27 cellular contexts compared by ENCODE assay signal in genomic region chr16:88419790-88420189, GRCh38. TPM values are rescaled to one million over a fixed set of nuclear protein-coding genes. Genes with fewer than 3 reads are reported as not detected.
DNase-seq lines count a peak whose midpoint lies in the region; ATAC-seq, FAIRE-seq and TF ChIP-seq lines count a peak whose summit lies in the region.
"Had no signal": no experiment of that assay in that cellular context is flagged by ENCODE, and none has a peak within 500 bp of the region (broad histone marks: within the 10 kb centered on the region; RNA-seq: fewer than 3 reads in every experiment).

No MANE protein-coding gene starts in this region.

- FAIRE-seq in A549 (lab: Jason Lieb, UNC): no peak
- no peak for FAIRE-seq in frontal cortex (lab: Jason Lieb, UNC)
- FAIRE-seq: GM12878, GM19239 had no signal

- H2AFZ ChIP-seq in neural progenitor cell (replicated peaks): no peak overlapping the region

- H3K27ac ChIP-seq in A549: no peak overlapping the region; a peak in 1 of 6 replicates
- H3K27ac ChIP-seq in HEK293 (ENCODE audit: extremely low read depth, low read depth, low read length): no peak overlapping the region
- no peak overlapping the region for H3K27ac ChIP-seq in neural progenitor cell
- H3K27ac ChIP-seq: 22Rv1, BLaER1 had no signal

- TF ChIP-seq POLR2A in A549 (IDR thresholded peaks at IDR 0.05; ENCODE audit: low read length): no peak

- no peak for DNase-seq in activated naive CD4-positive, alpha-beta T cell (lab: John Stamatoyannopoulos, UW)
- no peak for DNase-seq in A549 (ENCODE audit: low read depth in 1 of 2, low spot score in 1 of 2)
- DNase-seq in neural progenitor cell (ENCODE audit: low spot score): no peak
- no peak for DNase-seq in T-helper 2 cell
- DNase-seq in NCI-H1092 (lab: John Stamatoyannopoulos, UW): no peak
- no peak for DNase-seq in frontal cortex (ENCODE audit: low spot score in 2 of 2)
- DNase-seq: ACHN; BE2C; C1 segment of cervical spinal cord; CD4-positive, CD25-positive, alpha-beta regulatory T cell; CD8-positive, alpha-beta memory T cell; COR-L47; DMS 273 treated with DMSO at 0.1 percent for 48 hours; DMS153; DMS53; DMS79; DND-41; EL; GDM1 had no signal

- 95% methylated on average over 10 of the region's 10 CpGs for WGBS in A549 (ENCODE audit: missing lambda C conversion rate)

- H3K9me3 Mint-ChIP-seq in activated naive CD4-positive, alpha-beta T cell treated with anti-CD3 and anti-CD28 coated beads, Interleukin-2, amount 50 U/mL, for 24 hours: no peaks in the 10 kb centered on the region
- H3K9me3 Mint-ChIP-seq in neural progenitor cell: no peaks in the 10 kb centered on the region
- H3K9me3 Mint-ChIP-seq: CD4-positive, alpha-beta memory T cell; CD8-positive, alpha-beta memory T cell had no signal

- H3K79me2 ChIP-seq in neural progenitor cell (ENCODE audit: low read depth): no peaks in the 10 kb centered on the region

- H3K4me1 ChIP-seq in A549: no peaks in the 10 kb centered on the region
- H3K4me1 ChIP-seq in HEK293 (ENCODE audit: control insufficient read depth, insufficient read depth, low read length): no peaks in the 10 kb centered on the region
- no peaks in the 10 kb centered on the region for H3K4me1 ChIP-seq in neural progenitor cell
- H3K4me1 ChIP-seq: BE2C had no signal

- H3K4me2 ChIP-seq in A549 (no peak overlapping the region), neural progenitor cell (no peak overlapping the region)
- H3K4me2 ChIP-seq: BLaER1 had no signal

- no peak for TF ChIP-seq CTCF in A549 (IDR thresholded peaks at IDR 0.05)
- TF ChIP-seq CTCF in HEK293 (tag by site-specific recombination; IDR thresholded peaks at IDR 0.05): no peak
- TF ChIP-seq CTCF in neural progenitor cell (IDR thresholded peaks at IDR 0.05): no peak

- no peaks in the 10 kb centered on the region for H4K20me1 ChIP-seq in neural progenitor cell (ENCODE audit: low read depth)

- ATAC-seq in A549: peak in 1 of 2 experiments; percentile 4; a peak in 3 of 6 replicates
- ATAC-seq: GM12878 had no signal

- TF ChIP-seq EP300 in A549 (IDR thresholded peaks at IDR 0.05): no peak

- H3K4me1 Mint-ChIP-seq in activated naive CD4-positive, alpha-beta T cell treated with anti-CD3 and anti-CD28 coated beads, Interleukin-2, amount 50 U/mL, for 24 hours: peaks cover under 1% of the 10 kb centered on the region
- H3K4me1 Mint-ChIP-seq in neural progenitor cell: peaks cover 5% of the 10 kb centered on the region
- H3K4me1 Mint-ChIP-seq: CD14-positive monocyte; CD4-positive, CD25-positive, alpha-beta regulatory T cell had no signal

- H3K9ac ChIP-seq in neural progenitor cell: no peak overlapping the region
- H3K9ac ChIP-seq: BLaER1 had no signal

- no peaks in the 10 kb centered on the region for H3K36me3 ChIP-seq in HEK293 (ENCODE audit: control insufficient read depth in 2 of 2, insufficient read depth in 1 of 2, low read length in 2 of 2)
- no peaks in the 10 kb centered on the region for H3K36me3 ChIP-seq in neural progenitor cell
- H3K36me3 ChIP-seq: BE2C, BLaER1 had no signal

- H3K36me3 Mint-ChIP-seq in activated naive CD4-positive, alpha-beta T cell treated with anti-CD3 and anti-CD28 coated beads, Interleukin-2, amount 50 U/mL, for 24 hours: no peaks in the 10 kb centered on the region
- no peaks in the 10 kb centered on the region for H3K36me3 Mint-ChIP-seq in neural progenitor cell
- H3K36me3 Mint-ChIP-seq: CD14-positive monocyte; CD4-positive, alpha-beta memory T cell; CD4-positive, CD25-positive, alpha-beta regulatory T cell; CD8-positive, alpha-beta memory T cell had no signal

- peaks cover 3% of the 10 kb centered on the region for H3K27me3 Mint-ChIP-seq in activated naive CD4-positive, alpha-beta T cell treated with anti-CD3 and anti-CD28 coated beads, Interleukin-2, amount 50 U/mL, for 24 hours
- peaks cover 8% of the 10 kb centered on the region for H3K27me3 Mint-ChIP-seq in neural progenitor cell (ENCODE audit: insufficient read depth, low read depth)
- H3K27me3 Mint-ChIP-seq: CD4-positive, CD25-positive, alpha-beta regulatory T cell had no signal

- H3K27me3 ChIP-seq in neural progenitor cell: no peaks in the 10 kb centered on the region
- H3K27me3 ChIP-seq: BE2C had no signal

- no peaks in the 10 kb centered on the region for H3F3A ChIP-seq in neural progenitor cell (ENCODE audit: low read depth)

- no peak for TF ChIP-seq RAD21 in A549 (conservative IDR thresholded peaks at IDR 0.05 in 1 of 2, IDR thresholded peaks at IDR 0.05 in 1 of 2)

- CTCF ChIA-PET in A549 (lab: Yijun Ruan, JAX) (no interaction called here), HEK293 (lab: Yijun Ruan, JAX) (interaction anchor here (0.6 kb wide), 1 partner anchor 464 kb away, joined by 3 read pairs; no protein-coding TSS in a partner anchor)

- POLR2A ChIA-PET in A549 (lab: Yijun Ruan, JAX): no interaction called here
- POLR2A ChIA-PET in HEK293 (lab: Yijun Ruan, JAX): no interaction called here

- H3K4me3 ChIP-seq in A549 (no peak overlapping the region), HEK293 (ENCODE audit: low read depth, low read length) (no peak overlapping the region), neural progenitor cell (no peak overlapping the region)
- H3K4me3 ChIP-seq: BLaER1, GM12878 had no signal

- H3K27ac Mint-ChIP-seq in activated naive CD4-positive, alpha-beta T cell treated with anti-CD3 and anti-CD28 coated beads, Interleukin-2, amount 50 U/mL, for 24 hours: peak overlapping the region; percentile 8
- H3K27ac Mint-ChIP-seq in neural progenitor cell: peak overlapping the region; percentile 82
- H3K27ac Mint-ChIP-seq: CD4-positive, alpha-beta memory T cell; CD4-positive, CD25-positive, alpha-beta regulatory T cell had no signal

- no peak overlapping the region for H3K4me3 Mint-ChIP-seq in activated naive CD4-positive, alpha-beta T cell treated with anti-CD3 and anti-CD28 coated beads, Interleukin-2, amount 50 U/mL, for 24 hours
- no peak overlapping the region for H3K4me3 Mint-ChIP-seq in neural progenitor cell
- H3K4me3 Mint-ChIP-seq: CD14-positive monocyte; CD4-positive, alpha-beta memory T cell; CD4-positive, CD25-positive, alpha-beta regulatory T cell; CD8-positive, alpha-beta memory T cell had no signal

- no peaks in the 10 kb centered on the region for H3K9me3 ChIP-seq in A549
- H3K9me3 ChIP-seq in HEK293 (ENCODE audit: control insufficient read depth, insufficient read depth, low read depth, low read length): no peaks in the 10 kb centered on the region
- no peaks in the 10 kb centered on the region for H3K9me3 ChIP-seq in neural progenitor cell (ENCODE audit: low read depth)
- H3K9me3 ChIP-seq: BE2C, BLaER1 had no signal

TF ChIP-seq in A549, 52 proteins besides CTCF, POLR2A, EP300 and RAD21:
- TF ChIP-seq HDAC2 (IDR thresholded peaks at IDR 0.05) (no peak), ZFP36 (IDR thresholded peaks at IDR 0.05; ENCODE audit: borderline replicate concordance, partially characterized antibody) (peak; percentile 46)

TF ChIP-seq in HEK293, 187 proteins besides CTCF, POLR2A, EP300 and RAD21:
- TF ChIP-seq ZNF768 (tag by site-specific recombination; IDR thresholded peaks at IDR 0.05) (peak; percentile 42; the same call in 1 of the 2 replicates), ZNF112 (tag by site-specific recombination; IDR thresholded peaks at IDR 0.05) (no peak)

RNA-seq across cellular contexts. Expression of gene ZFPM1, which starts 33.3 kb away (rescaled TPM):
- polyA plus RNA-seq in A549 (2011; rRNA removed): 0.28 and 0.36 TPM in 2 replicates
- polyA plus RNA-seq in A549 (2012; cell fraction: cytosol; rRNA removed): 2.0 and 2.9 TPM in 2 replicates
- polyA plus RNA-seq in A549 (2012; cell fraction: nucleus; rRNA removed): 3.9 and 6.5 TPM in 2 replicates
- polyA plus RNA-seq in A549 (2017; fragmentation: RNase III; extraction: RNeasy Plus Mini Kit Qiagen cat#74134 plus additional on column Dnase treatment): 2.1 to 2.8 TPM (median 2.5 TPM) in 3 replicates
- 0.68 and 0.79 TPM in 2 replicates for polyA minus RNA-seq in A549 (2011; rRNA and poly(A)+ RNA removed)
- total RNA-seq in neural progenitor cell (ENCODE audit: low replicate concordance): 0.36 and 0.96 TPM in 2 replicates
- 1.2 TPM for total RNA-seq in frontal cortex

RNA-seq across cellular contexts. Expression of gene ZNF469, which starts 37.0 kb away (rescaled TPM):
- polyA plus RNA-seq in A549 (2011; rRNA removed) (0.47 and 0.78 TPM in 2 replicates), A549 (2017; fragmentation: RNase III; extraction: RNeasy Plus Mini Kit Qiagen cat#74134 plus additional on column Dnase treatment) (4.1 to 4.5 TPM (median 4.4 TPM) in 3 replicates)
- polyA plus RNA-seq in A549 (2012; cell fraction: cytosol; rRNA removed): 1.4 and 2.2 TPM in 2 replicates
- polyA plus RNA-seq in A549 (2012; cell fraction: nucleus; rRNA removed): 11.5 and 14.7 TPM in 2 replicates
- 0.83 and 0.97 TPM in 2 replicates for polyA minus RNA-seq in A549 (2011; rRNA and poly(A)+ RNA removed)
- total RNA-seq in neural progenitor cell (ENCODE audit: low replicate concordance) (0.02 and 0.03 TPM in 2 replicates), frontal cortex (0.41 TPM)
